In genomic region chr1:107404756-107405155, GRCh38 we compare ENCODE assay signal across 25 cellular contexts.
DNase-seq lines count a peak whose midpoint lies in the region; ATAC-seq and TF ChIP-seq lines count a peak whose summit lies in the region.
"Had no signal": no experiment of that assay in that cellular context is flagged by ENCODE, and none has a peak within 500 bp of the region (broad histone marks: within the 10 kb centered on the region; RNA-seq: fewer than 3 reads in every experiment).

No MANE protein-coding gene starts in this region.

- H2AFZ ChIP-seq in OCI-LY7 (ENCODE audit: low read length) = peak overlapping the region; percentile 26; the same call in 1 of the 2 replicates
- H2AFZ ChIP-seq in fibroblast of lung (ENCODE audit: low read length) = no peak overlapping the region
- H2AFZ ChIP-seq in osteoblast (ENCODE audit: low read length) = no peak overlapping the region
- H2AFZ ChIP-seq: GM23338 had no signal

- BruUV-seq in OCI-LY7 (replicated peaks; lab: Mats Ljungman, UMichigan) (no TSS peak), A673 (replicated peaks; lab: Mats Ljungman, UMichigan) (no TSS peak)

- H3K9ac ChIP-seq in fibroblast of lung (ENCODE audit: insufficient read depth, low read length) = no peak overlapping the region

- ATAC-seq in HG02970 (IDR thresholded peaks at IDR 0.05; ENCODE audit: low FRiP score, unreplicated experiment) = no peak
- ATAC-seq: activated T-helper 17 cell treated with anti-CD3 and anti-CD28 coated beads, Interleukin-2, amount 50 U/mL, for 72 hours; GM23338; lower lobe of right lung; psoas muscle had no signal

- no peak for TF ChIP-seq CTCF in OCI-LY7 (conservative IDR thresholded peaks at IDR 0.05; ENCODE audit: low read length)
- no peak for TF ChIP-seq CTCF in fibroblast of lung (conservative IDR thresholded peaks at IDR 0.05 in 1 of 2, IDR thresholded peaks at IDR 0.05 in 1 of 2; ENCODE audit: low read depth in 1 of 2, low read length in 2 of 2)
- no peak for TF ChIP-seq CTCF in osteoblast (IDR thresholded peaks at IDR 0.05; ENCODE audit: extremely low read depth, low read depth, low read length)
- no peak for TF ChIP-seq CTCF in A673 (conservative IDR thresholded peaks at IDR 0.05; ENCODE audit: low read depth, low read length)

- intact Hi-C loops in OCI-LY7 (cut with micrococcal nuclease; ENCODE audit: unreplicated experiment) (no loop called here), A673 (cut with micrococcal nuclease; ENCODE audit: unreplicated experiment) (no loop called here)

- H3K79me2 ChIP-seq in OCI-LY7 (ENCODE audit: insufficient read depth, low read depth, low read length) = no peaks in the 10 kb centered on the region
- no peaks in the 10 kb centered on the region for H3K79me2 ChIP-seq in fibroblast of lung (ENCODE audit: control insufficient read depth, insufficient read depth, low read length)
- H3K79me2 ChIP-seq in osteoblast (ENCODE audit: insufficient read depth, low read length) = no peaks in the 10 kb centered on the region

- POLR2A ChIA-PET in OCI-LY7 (lab: Charles Lee) = interaction anchor here (1.0 to 1.5 kb wide), 4 partner anchors 10 to 46 kb away, joined by 3 to 5 read pairs (median 4); no protein-coding TSS in a partner anchor
- POLR2A ChIA-PET in A673 (lab: Charles Lee; ENCODE audit: low non-redundant PET) = no interaction called here

- H3K9me2 ChIP-seq in OCI-LY7 (ENCODE audit: insufficient read depth, low read length) = no peaks in the 10 kb centered on the region

- H3K27me3 ChIP-seq in fibroblast of lung (ENCODE audit: control insufficient read depth, insufficient read depth, low read length) (no peaks in the 10 kb centered on the region), osteoblast (ENCODE audit: insufficient read depth, low read length) (no peaks in the 10 kb centered on the region), A673 (replicated peaks; ENCODE audit: insufficient read depth, low read depth, low read length, poor library complexity) (no peaks in the 10 kb centered on the region)

- H3K4me2 ChIP-seq in OCI-LY7 (ENCODE audit: low read length) (no peak overlapping the region), fibroblast of lung (ENCODE audit: extremely low read depth, insufficient read depth, low read length) (peak overlapping the region; percentile 3), osteoblast (ENCODE audit: insufficient read depth, low read length) (peak overlapping the region; percentile 15)
- H3K4me2 ChIP-seq: GM23338 had no signal

- DNase-seq in ELR (ENCODE audit: low read depth) (peak; percentile 31), OCI-LY7 (ENCODE audit: low spot score) (no peak), fibroblast of lung (ENCODE audit: low read depth in 2 of 2) (peak; percentile 22 to 93), osteoblast (ENCODE audit: insufficient read length, low spot score, missing footprints) (no peak), A673 (ENCODE audit: low spot score) (no peak), NCI-H2196 (lab: John Stamatoyannopoulos, UW; ENCODE audit: unreplicated experiment) (no peak), A172 (ENCODE audit: low spot score) (no peak)
- DNase-seq: activated CD4-positive, alpha-beta T cell treated with anti-CD3 and anti-CD28 coated beads, Interleukin-2, amount 50 U/mL, for 1 hour; activated CD8-positive, alpha-beta memory T cell treated with anti-CD3 and anti-CD28 coated beads, Interleukin-2, amount 50 U/mL, for 4 hours; activated naive CD8-positive, alpha-beta T cell treated with anti-CD3 and anti-CD28 coated beads for 36 hours; cortex of kidney; DMS53; lower lobe of right lung; NCI-H1417; NCI-H2107; NCI-H510A treated with DMSO at 0.1 percent for 48 hours; NK-92 treated with Interleukin-12 subunit alpha and Interleukin-12 subunit beta, amount 100 ng/mL, for 24 hours; psoas muscle; stimulated activated CD4-positive, alpha-beta T cell treated with anti-CD3 and anti-CD28 coated beads, Interleukin-1b, Interleukin-23, amount 100 ng/mL, for 48 hours; WERI-Rb-1 had no signal

- H3K9me3 ChIP-seq in OCI-LY7 (ENCODE audit: low read length) (no peaks in the 10 kb centered on the region), fibroblast of lung (ENCODE audit: control insufficient read depth, insufficient read depth, low read depth, low read length) (no peaks in the 10 kb centered on the region), osteoblast (ENCODE audit: low read depth, low read length) (no peaks in the 10 kb centered on the region), A673 (ENCODE audit: low read depth, low read length, poor library complexity, severe bottlenecking) (no peaks in the 10 kb centered on the region)
- H3K9me3 ChIP-seq: lower lobe of right lung, psoas muscle had no signal

- H4K20me1 ChIP-seq in OCI-LY7 (ENCODE audit: insufficient read depth, low read length) = no peaks in the 10 kb centered on the region
- no peaks in the 10 kb centered on the region for H4K20me1 ChIP-seq in fibroblast of lung (ENCODE audit: control insufficient read depth, extremely low read depth, insufficient read depth, low read length)
- no peaks in the 10 kb centered on the region for H4K20me1 ChIP-seq in osteoblast (ENCODE audit: insufficient read depth, low read length)

- H3K4me3 ChIP-seq in OCI-LY7 (ENCODE audit: low read depth, low read length, poor library complexity, severe bottlenecking) (no peak overlapping the region), fibroblast of lung (replicated peaks in 1 of 4; ENCODE audit: control extremely low read depth in 1 of 4, insufficient read depth in 1 of 4, low read depth in 3 of 4, low read length in 4 of 4) (no peak overlapping the region), osteoblast (ENCODE audit: insufficient read depth, low read length) (no peak overlapping the region), A673 (ENCODE audit: low read depth, low read length, poor library complexity, severe bottlenecking) (no peak overlapping the region)
- H3K4me3 ChIP-seq: GM23338, lower lobe of right lung, psoas muscle, SK-N-MC, skin epidermis had no signal

- CTCF ChIA-PET in OCI-LY7 (lab: Charles Lee; ENCODE audit: unreplicated experiment) (no interaction called here), A673 (lab: Charles Lee) (no interaction called here)

- H3K27ac ChIP-seq in OCI-LY7 (ENCODE audit: low read depth, low read length, poor library complexity, severe bottlenecking) (no peak overlapping the region), fibroblast of lung (ENCODE audit: insufficient read depth, low read length) (no peak overlapping the region), osteoblast (ENCODE audit: low read depth, low read length) (no peak overlapping the region), A673 (ENCODE audit: low read depth, low read length, poor library complexity, severe bottlenecking) (no peak overlapping the region)
- H3K27ac ChIP-seq: lower lobe of right lung, psoas muscle, SK-N-MC, WERI-Rb-1 had no signal

- H3K4me1 ChIP-seq in OCI-LY7 (ENCODE audit: insufficient read depth, low read length, poor library complexity, severe bottlenecking) (peaks cover 23% of the 10 kb centered on the region), fibroblast of lung (ENCODE audit: control insufficient read depth, extremely low read depth, insufficient read depth, low read length) (no peaks in the 10 kb centered on the region), osteoblast (ENCODE audit: insufficient read depth, low read length) (peaks cover 7% of the 10 kb centered on the region), A673 (ENCODE audit: insufficient read depth, low read length, poor library complexity, severe bottlenecking) (peaks cover 11% of the 10 kb centered on the region)
- H3K4me1 ChIP-seq: psoas muscle had no signal

- no peaks in the 10 kb centered on the region for H3K36me3 ChIP-seq in OCI-LY7 (ENCODE audit: insufficient read depth, low read length)
- H3K36me3 ChIP-seq in fibroblast of lung (ENCODE audit: control insufficient read depth, insufficient read depth, low read length) = no peaks in the 10 kb centered on the region
- H3K36me3 ChIP-seq in osteoblast (ENCODE audit: insufficient read depth, low read length) = no peaks in the 10 kb centered on the region
- no peaks in the 10 kb centered on the region for H3K36me3 ChIP-seq in A673 (ENCODE audit: insufficient read depth, low read length, poor library complexity, severe bottlenecking)
- H3K36me3 ChIP-seq: lower lobe of right lung, WERI-Rb-1 had no signal

Comparison
In these comparisons a context has a peak if more than half of its experiments do, and no peak if none do; other contexts are left out.
1. DNase-seq: peak in ELR (single experiment) and fibroblast of lung (2 of 2); none in OCI-LY7 (single experiment), osteoblast (single experiment), A673 (single experiment), NCI-H2196 (single experiment) and A172 (single experiment).